ENCODE assay signal across 14 cellular contexts in the genomic region with DNA sequence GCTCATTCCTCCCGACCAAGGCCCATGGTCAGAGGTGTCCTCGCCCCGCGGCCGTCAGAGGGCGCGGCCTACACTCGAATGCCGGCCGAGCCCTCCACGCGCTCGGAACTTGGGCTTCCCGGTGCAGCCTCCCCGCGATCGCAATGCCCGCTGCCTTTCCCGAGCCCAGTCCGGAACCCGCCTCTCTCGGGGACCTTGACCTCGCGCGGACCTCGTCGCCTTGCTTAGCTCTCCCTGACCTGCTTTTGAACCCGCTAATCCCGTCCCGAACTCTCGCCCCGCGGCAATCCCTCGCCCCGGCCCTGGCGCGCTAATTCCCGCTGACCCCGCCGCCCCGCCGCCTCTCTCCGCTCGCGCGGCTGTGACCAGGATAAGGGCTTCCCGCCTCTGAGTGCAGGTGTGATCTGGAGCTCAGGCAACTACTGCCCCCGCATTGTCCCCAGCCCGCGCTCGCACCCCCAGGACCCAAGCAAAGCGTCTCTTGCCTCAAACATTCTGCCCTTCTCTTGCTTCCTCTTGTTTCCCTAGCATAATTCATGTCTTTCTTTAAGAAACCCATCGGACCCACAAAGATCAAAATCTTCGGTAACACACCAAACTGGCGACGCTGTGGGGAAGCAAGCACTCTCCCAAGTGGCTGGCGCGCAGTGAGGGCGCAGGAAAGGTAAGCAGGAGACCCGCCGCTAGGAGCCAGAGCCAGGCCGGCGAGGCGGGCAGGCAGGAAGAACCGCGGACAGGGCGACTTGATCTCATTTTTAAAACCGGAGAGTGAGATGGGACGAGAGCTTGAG. TPM values are rescaled to one million over a fixed set of nuclear protein-coding genes. Genes with fewer than 3 reads are reported as not detected.
DNase-seq lines count a peak whose midpoint lies in the region; ATAC-seq and TF ChIP-seq lines count a peak whose summit lies in the region.
"Had no signal": no experiment of that assay in that cellular context is flagged by ENCODE, and none has a peak within 500 bp of the region (broad histone marks: within the 10 kb centered on the region; RNA-seq: fewer than 3 reads in every experiment).

No MANE protein-coding gene starts in this region.

- H3K79me2 ChIP-seq in mammary epithelial cell (ENCODE audit: insufficient read depth, low read length) = no peaks in the 10 kb centered on the region

- in situ Hi-C loops in mammary epithelial cell (cut with MboI; ENCODE audit: low sequenced_read_pairs in 2 of 2) = no loop called here

- H3K4me3 ChIP-seq in mammary epithelial cell (replicated peaks in 1 of 3; ENCODE audit: insufficient read depth in 1 of 3, low read depth in 2 of 3, low read length in 3 of 3) = no peak overlapping the region
- H3K4me3 ChIP-seq: A549 had no signal

- H3K9me3 ChIP-seq in mammary epithelial cell (replicated peaks; ENCODE audit: insufficient read depth, low read length) = no peaks in the 10 kb centered on the region
- H3K9me3 ChIP-seq: A549 had no signal

- CTCF ChIA-PET in activated CD4-positive, alpha-beta T cell treated with anti-CD3 and anti-CD28 coated beads for 36 hours (lab: Charles Lee) = interaction anchor here (0.7 to 2.4 kb wide), 3 partner anchors 18 to 96 kb away, joined by 3 to 8 read pairs (median 3); no protein-coding TSS in a partner anchor
- CTCF ChIA-PET in mammary epithelial cell (lab: Charles Lee; ENCODE audit: low non-redundant PET) = no interaction called here

- peaks cover 8% of the 10 kb centered on the region for H3K4me1 ChIP-seq in mammary epithelial cell (ENCODE audit: insufficient read depth, low read length)

- intact Hi-C loops in activated CD4-positive, alpha-beta T cell treated with anti-CD3 and anti-CD28 coated beads for 36 hours (cut with DNase I, micrococcal nuclease) = loop anchor here in 1 of 2 experiments (2.0 kb wide), 1 partner anchor 20 kb away; no protein-coding TSS in a partner anchor
- intact Hi-C loops in mammary epithelial cell (cut with micrococcal nuclease) = no loop called here

- H3K4me2 ChIP-seq in mammary epithelial cell (ENCODE audit: insufficient read depth, low read depth, low read length) = peak overlapping the region; percentile 54
- H3K4me2 ChIP-seq: A549 had no signal

- peaks cover 31% of the 10 kb centered on the region for H3K4me1 Mint-ChIP-seq in activated CD4-positive, alpha-beta T cell treated with anti-CD3 and anti-CD28 coated beads for 36 hours
- H3K4me1 Mint-ChIP-seq in stimulated activated effector memory CD8-positive, alpha-beta T cell treated with anti-CD3 and anti-CD28 coated beads, Interleukin-12 subunit alpha, Interleukin-12 subunit beta, amount 100 ng/mL, for 72 hours = peaks cover 32% of the 10 kb centered on the region

- no TSS peak for BruUV-seq in mammary epithelial cell (replicated peaks; lab: Mats Ljungman, UMichigan)

- dilution Hi-C loops in mammary epithelial cell (cut with HindIII; ENCODE audit: low sequenced_read_pairs) = no loop called here

- peak overlapping the region; percentile 43 for H3K27ac Mint-ChIP-seq in activated CD4-positive, alpha-beta T cell treated with anti-CD3 and anti-CD28 coated beads for 36 hours
- no peak overlapping the region for H3K27ac Mint-ChIP-seq in stimulated activated effector memory CD8-positive, alpha-beta T cell treated with anti-CD3 and anti-CD28 coated beads, Interleukin-12 subunit alpha, Interleukin-12 subunit beta, amount 100 ng/mL, for 72 hours

- ATAC-seq in activated CD4-positive, alpha-beta T cell treated with anti-CD3 and anti-CD28 coated beads for 36 hours = no peak
- no peak for ATAC-seq in stimulated activated effector memory CD8-positive, alpha-beta T cell treated with anti-CD3 and anti-CD28 coated beads, Interleukin-12 subunit alpha, Interleukin-12 subunit beta, amount 100 ng/mL, for 72 hours
- ATAC-seq in GM21529 (IDR thresholded peaks at IDR 0.05; ENCODE audit: unreplicated experiment) = no peak

- peaks cover 3% of the 10 kb centered on the region for H3K36me3 Mint-ChIP-seq in activated CD4-positive, alpha-beta T cell treated with anti-CD3 and anti-CD28 coated beads for 36 hours (ENCODE audit: low read depth)
- H3K36me3 Mint-ChIP-seq in stimulated activated effector memory CD8-positive, alpha-beta T cell treated with anti-CD3 and anti-CD28 coated beads, Interleukin-12 subunit alpha, Interleukin-12 subunit beta, amount 100 ng/mL, for 72 hours = peaks cover 6% of the 10 kb centered on the region

- H4K20me1 ChIP-seq in mammary epithelial cell (ENCODE audit: insufficient read depth, low read length) = no peaks in the 10 kb centered on the region

- no peaks in the 10 kb centered on the region for H3K36me3 ChIP-seq in mammary epithelial cell (ENCODE audit: insufficient read depth, low read length)

- POLR2A ChIA-PET in activated CD4-positive, alpha-beta T cell treated with anti-CD3 and anti-CD28 coated beads for 36 hours (lab: Charles Lee) = no interaction called here

- DNase-seq in activated CD4-positive, alpha-beta T cell treated with anti-CD3 and anti-CD28 coated beads for 36 hours = no peak
- DNase-seq in activated CD4-positive, alpha-beta T cell treated with anti-CD3 and anti-CD28 coated beads, Interleukin-2, amount 50 U/mL, for 1 hour = no peak
- DNase-seq in mammary epithelial cell (no peak), left kidney (ENCODE audit: low read depth, low spot score) (peak; percentile 62)
- peak in 1 of 2 donors; percentile 50 for DNase-seq in stimulated activated effector memory CD8-positive, alpha-beta T cell treated with anti-CD3 and anti-CD28 coated beads, Interleukin-12 subunit alpha, Interleukin-12 subunit beta, amount 100 ng/mL, for 72 hours (ENCODE audit: low spot score in 2 of 2)
- DNase-seq in stimulated activated CD4-positive, alpha-beta T cell treated with anti-CD3 and anti-CD28 coated beads, Interleukin-2, amount 100 ng/mL, for 48 hours = no peak
- DNase-seq in stimulated activated CD4-positive, alpha-beta T cell treated with anti-CD3 and anti-CD28 coated beads, Interleukin-1b, Interleukin-23, amount 100 ng/mL, for 48 hours = no peak
- DNase-seq: activated CD4-positive, alpha-beta T cell treated with anti-CD3 and anti-CD28 coated beads for 4 hours; GOT3; NCI-H748 treated with DMSO at 0.1 percent for 48 hours had no signal

- no peak overlapping the region for H3K9ac ChIP-seq in mammary epithelial cell (ENCODE audit: insufficient read depth, low read length)

- peak overlapping the region; percentile 62 for H3K4me3 Mint-ChIP-seq in activated CD4-positive, alpha-beta T cell treated with anti-CD3 and anti-CD28 coated beads for 36 hours
- H3K4me3 Mint-ChIP-seq in stimulated activated effector memory CD8-positive, alpha-beta T cell treated with anti-CD3 and anti-CD28 coated beads, Interleukin-12 subunit alpha, Interleukin-12 subunit beta, amount 100 ng/mL, for 72 hours = peak overlapping the region; percentile 70

- TF ChIP-seq CTCF in mammary epithelial cell (conservative IDR thresholded peaks at IDR 0.05 in 1 of 2, IDR thresholded peaks at IDR 0.05 in 1 of 2; ENCODE audit: extremely low read depth in 1 of 2, insufficient read depth in 1 of 2, low read depth in 1 of 2, low read length in 2 of 2) = no peak

- H3K27me3 ChIP-seq in mammary epithelial cell (ENCODE audit: insufficient read depth, low read length) = peaks cover 50% of the 10 kb centered on the region

- WGBS in mammary epithelial cell (ENCODE audit: low coverage, missing lambda C conversion rate) = 46% methylated on average over 29 of the region's 69 CpGs

- peak overlapping the region; percentile 14 for H2AFZ ChIP-seq in mammary epithelial cell (ENCODE audit: low read depth, low read length)

- no peak overlapping the region for H3K27ac ChIP-seq in mammary epithelial cell (ENCODE audit: insufficient read depth, low read depth, low read length)
- H3K27ac ChIP-seq: A549 had no signal

- peaks cover 76% of the 10 kb centered on the region for H3K27me3 Mint-ChIP-seq in activated CD4-positive, alpha-beta T cell treated with anti-CD3 and anti-CD28 coated beads for 36 hours

- H3K9me3 Mint-ChIP-seq in activated CD4-positive, alpha-beta T cell treated with anti-CD3 and anti-CD28 coated beads for 36 hours (ENCODE audit: low read depth) = no peaks in the 10 kb centered on the region
- H3K9me3 Mint-ChIP-seq in stimulated activated effector memory CD8-positive, alpha-beta T cell treated with anti-CD3 and anti-CD28 coated beads, Interleukin-12 subunit alpha, Interleukin-12 subunit beta, amount 100 ng/mL, for 72 hours = no peaks in the 10 kb centered on the region

RNA-seq across cellular contexts. Expression of a gene that starts 11.3 kb away (rescaled TPM):
- total RNA-seq in activated CD4-positive, alpha-beta T cell treated with anti-CD3 and anti-CD28 coated beads for 36 hours = not detected
- total RNA-seq in mammary epithelial cell = under 1 TPM in 1 of 2 donors, not detected in 1; 0.67 TPM
- polyA plus RNA-seq in mammary epithelial cell = not detected
- not detected for polyA minus RNA-seq in mammary epithelial cell
- total RNA-seq: HT1080, mucosa of gallbladder had no signal

RNA-seq across cellular contexts. Expression of a gene that starts 46.6 kb away (rescaled TPM):
- not detected for total RNA-seq in activated CD4-positive, alpha-beta T cell treated with anti-CD3 and anti-CD28 coated beads for 36 hours
- total RNA-seq in mammary epithelial cell = 1 to 10 TPM in 1 of 2 donors, not detected in 1; 1.3 TPM
- polyA plus RNA-seq in mammary epithelial cell = 0.03 TPM
- not detected for polyA minus RNA-seq in mammary epithelial cell
- total RNA-seq: HT1080 had no signal

RNA-seq across cellular contexts. Expression of a gene that starts 53.5 kb away (rescaled TPM):
- total RNA-seq in activated CD4-positive, alpha-beta T cell treated with anti-CD3 and anti-CD28 coated beads for 36 hours = not detected
- total RNA-seq in mammary epithelial cell = not detected
- not detected for polyA plus RNA-seq in mammary epithelial cell
- polyA minus RNA-seq in mammary epithelial cell = not detected
- total RNA-seq: HT1080 had no signal
